In genomic region chr5:33297760-33298216, GRCh38 we compare ENCODE assay signal across 17 cellular contexts.
DNase-seq lines count a peak whose midpoint lies in the region; ATAC-seq and TF ChIP-seq lines count a peak whose summit lies in the region.
"Had no signal": no experiment of that assay in that cellular context is flagged by ENCODE, and none has a peak within 500 bp of the region (broad histone marks: within the 10 kb centered on the region; RNA-seq: fewer than 3 reads in every experiment).

No MANE protein-coding gene starts in this region.

- no CpG with 5 or more reads among the region's 23 CpGs for WGBS in mesendoderm (ENCODE audit: extremely low coverage, insufficient coverage, low lambda C conversion rate)

- H3K79me2 ChIP-seq in DND-41 (ENCODE audit: insufficient read depth, low read length) = no peaks in the 10 kb centered on the region
- no peaks in the 10 kb centered on the region for H3K79me2 ChIP-seq in mesendoderm (ENCODE audit: control insufficient read depth, insufficient read depth, low read length)

- H3K4me3 ChIP-seq in DND-41 (ENCODE audit: low read depth in 1 of 2, low read length in 2 of 2) (no peak overlapping the region), HEK293 (ENCODE audit: low read depth, low read length) (no peak overlapping the region), mesendoderm (ENCODE audit: low read length) (no peak overlapping the region)
- H3K4me3 ChIP-seq: cardiac muscle cell, uterus had no signal

- POLR2A ChIA-PET in HEK293 (lab: Yijun Ruan, JAX) = no interaction called here
- POLR2A ChIA-PET in WTC11 (lab: Charles Lee) = no interaction called here

- H3K4me1 Mint-ChIP-seq in WTC11 = peaks cover 16% of the 10 kb centered on the region
- H3K4me1 Mint-ChIP-seq: CD4-positive, CD25-positive, alpha-beta regulatory T cell had no signal

- no peaks in the 10 kb centered on the region for H3K36me3 Mint-ChIP-seq in WTC11
- H3K36me3 Mint-ChIP-seq: activated naive CD4-positive, alpha-beta T cell treated with anti-CD3 and anti-CD28 coated beads, Interleukin-2, amount 50 U/mL, for 24 hours; CD4-positive, CD25-positive, alpha-beta regulatory T cell had no signal

- H3K9me3 Mint-ChIP-seq in WTC11 = no peaks in the 10 kb centered on the region
- H3K9me3 Mint-ChIP-seq: activated naive CD4-positive, alpha-beta T cell treated with anti-CD3 and anti-CD28 coated beads, Interleukin-2, amount 50 U/mL, for 24 hours had no signal

- H4K20me1 ChIP-seq in DND-41 (ENCODE audit: insufficient read depth, low read length) = no peaks in the 10 kb centered on the region

- H3K9me3 ChIP-seq in DND-41 (ENCODE audit: insufficient read depth, low read length, severe bottlenecking) = no peaks in the 10 kb centered on the region
- no peaks in the 10 kb centered on the region for H3K9me3 ChIP-seq in HEK293 (ENCODE audit: control insufficient read depth, insufficient read depth, low read depth, low read length)
- H3K9me3 ChIP-seq: uterus had no signal

- no peak overlapping the region for H3K27ac Mint-ChIP-seq in WTC11
- H3K27ac Mint-ChIP-seq: activated naive CD4-positive, alpha-beta T cell treated with anti-CD3 and anti-CD28 coated beads, Interleukin-2, amount 50 U/mL, for 24 hours; CD4-positive, CD25-positive, alpha-beta regulatory T cell had no signal

- no peak overlapping the region for H3K18ac ChIP-seq in mesendoderm (ENCODE audit: low read length)

- TF ChIP-seq CTCF in DND-41 (IDR thresholded peaks at IDR 0.05; ENCODE audit: borderline replicate concordance, extremely low read depth, low read length, poor library complexity, severe bottlenecking) = peak; percentile 21
- TF ChIP-seq CTCF in HEK293 (tag by site-specific recombination; IDR thresholded peaks at IDR 0.05) = peak; percentile 17; the same call in 1 of the 2 replicates
- peak; percentile 32; the same call in 1 of the 2 replicates for TF ChIP-seq CTCF in WTC11 (IDR thresholded peaks at IDR 0.05)

- H3K27me3 ChIP-seq in DND-41 (ENCODE audit: insufficient read depth, low read length, poor library complexity) (no peaks in the 10 kb centered on the region), mesendoderm (ENCODE audit: insufficient read depth, low read length, poor library complexity) (no peaks in the 10 kb centered on the region)
- H3K27me3 ChIP-seq: cardiac muscle cell, uterus had no signal

- H3K27me3 Mint-ChIP-seq in WTC11 (ENCODE audit: low read depth) = peaks cover 12% of the 10 kb centered on the region
- H3K27me3 Mint-ChIP-seq: activated naive CD4-positive, alpha-beta T cell treated with anti-CD3 and anti-CD28 coated beads, Interleukin-2, amount 50 U/mL, for 24 hours; CD4-positive, CD25-positive, alpha-beta regulatory T cell had no signal

- no peak overlapping the region for H3K23ac ChIP-seq in mesendoderm (ENCODE audit: low read length)

- H3K4me2 ChIP-seq in DND-41 (ENCODE audit: insufficient read depth, low read length) (no peak overlapping the region), mesendoderm (ENCODE audit: low read length) (no peak overlapping the region)

- H3K4me1 ChIP-seq in DND-41 (ENCODE audit: insufficient read depth, low read length) (no peaks in the 10 kb centered on the region), HEK293 (ENCODE audit: control insufficient read depth, insufficient read depth, low read length) (peaks cover 6% of the 10 kb centered on the region), mesendoderm (ENCODE audit: control insufficient read depth, low read depth, low read length) (no peaks in the 10 kb centered on the region)

- no peak overlapping the region for H4K5ac ChIP-seq in mesendoderm (ENCODE audit: low read length)

- no peak overlapping the region for H2AFZ ChIP-seq in DND-41 (ENCODE audit: low read depth, low read length)

- H2AK5ac ChIP-seq in mesendoderm (ENCODE audit: low read length) = no peak overlapping the region

- CTCF ChIA-PET in HEK293 (lab: Yijun Ruan, JAX) (interaction anchor here (0.5 to 1.5 kb wide), 5 partner anchors 9 to 882 kb away, joined by 3 to 4 read pairs (median 3); no protein-coding TSS in a partner anchor), WTC11 (lab: Charles Lee) (interaction anchor here (0.6 to 1.0 kb wide), 5 partner anchors 9 to 108 kb away, joined by 3 to 4 read pairs (median 3); no protein-coding TSS in a partner anchor)

- DNase-seq in DND-41 (no peak), WTC11 (ENCODE audit: low spot score) (peak; percentile 20), mesendoderm (peak; percentile 24), NCI-H2107 (lab: John Stamatoyannopoulos, UW) (no peak)
- DNase-seq in activated T-cell treated with anti-CD3 and anti-CD28 coated beads, Interleukin-2, amount 50 U/mL, for 1 hour = no peak
- DNase-seq: CD4-positive, CD25-positive, alpha-beta regulatory T cell; Kasumi-1; NCI-H2171; OCI-M1; stimulated activated CD4-positive, alpha-beta T cell treated with anti-CD3 and anti-CD28 coated beads, Interleukin-1b, Interleukin-23, amount 100 ng/mL, for 48 hours; SW 1271; uterus; WERI-Rb-1 had no signal

- no peak overlapping the region for H2BK15ac ChIP-seq in mesendoderm (replicated peaks; ENCODE audit: low read depth)

- no peak overlapping the region for H2BK5ac ChIP-seq in mesendoderm (ENCODE audit: low read length)

- no peak overlapping the region for H3K27ac ChIP-seq in DND-41 (ENCODE audit: low read length)
- no peak overlapping the region for H3K27ac ChIP-seq in HEK293 (ENCODE audit: extremely low read depth, low read depth, low read length)
- peak overlapping the region; percentile 46 for H3K27ac ChIP-seq in mesendoderm (ENCODE audit: low read depth, low read length)
- H3K27ac ChIP-seq: cardiac muscle cell, uterus, WERI-Rb-1 had no signal

- H4K8ac ChIP-seq in mesendoderm (ENCODE audit: low read depth, low read length) = no peak overlapping the region

- ATAC-seq in DND-41 (ENCODE audit: insufficient read depth, low read depth) = no peak
- ATAC-seq in WTC11 = peak; percentile 32
- no peak for ATAC-seq in HG03342 (IDR thresholded peaks at IDR 0.05; ENCODE audit: unreplicated experiment)

- no peak overlapping the region for H3K4ac ChIP-seq in mesendoderm (ENCODE audit: low read depth, low read length)

- H3K79me1 ChIP-seq in mesendoderm (ENCODE audit: low read length) = no peaks in the 10 kb centered on the region

- H3K4me3 Mint-ChIP-seq in WTC11 = no peak overlapping the region
- H3K4me3 Mint-ChIP-seq: activated naive CD4-positive, alpha-beta T cell treated with anti-CD3 and anti-CD28 coated beads, Interleukin-2, amount 50 U/mL, for 24 hours; CD4-positive, CD25-positive, alpha-beta regulatory T cell had no signal

- no peak overlapping the region for H2BK120ac ChIP-seq in mesendoderm (ENCODE audit: low read depth, low read length)

- no peak overlapping the region for H3K9ac ChIP-seq in DND-41 (ENCODE audit: low read depth, low read length)
- no peak overlapping the region for H3K9ac ChIP-seq in mesendoderm (ENCODE audit: low read length)

- H3K56ac ChIP-seq in mesendoderm (ENCODE audit: low read length) = no peak overlapping the region

- H3K36me3 ChIP-seq in DND-41 (ENCODE audit: insufficient read depth, low read length) (no peaks in the 10 kb centered on the region), HEK293 (ENCODE audit: control insufficient read depth in 2 of 2, insufficient read depth in 1 of 2, low read length in 2 of 2) (no peaks in the 10 kb centered on the region), mesendoderm (ENCODE audit: control insufficient read depth, insufficient read depth, low read length) (no peaks in the 10 kb centered on the region)
- H3K36me3 ChIP-seq: cardiac muscle cell, uterus, WERI-Rb-1 had no signal

TF ChIP-seq in HEK293, 187 proteins besides CTCF, POLR2A, EP300 and RAD21 (continues in another document):
- TF ChIP-seq ZIC2 (tag by site-specific recombination; IDR thresholded peaks at IDR 0.05) (peak; percentile 19; the same call in 1 of the 2 replicates), YY2 (tag by site-specific recombination; IDR thresholded peaks at IDR 0.05) (no peak), ZNF544 (tag by site-specific recombination; IDR thresholded peaks at IDR 0.05) (no peak)

TF ChIP-seq in WTC11, 78 proteins besides CTCF, POLR2A, EP300 and RAD21:
- TF ChIP-seq ETV6 (CRISPR knock-in tag; IDR thresholded peaks at IDR 0.05) (0 out of 2 replicates have a peak, but pooled peaks have one; percentile 29), ZNF219 (CRISPR knock-in tag; IDR thresholded peaks at IDR 0.05; ENCODE audit: borderline replicate concordance) (0 out of 2 replicates have a peak, but pooled peaks have one; percentile 67), ZNF423 (CRISPR knock-in tag; IDR thresholded peaks at IDR 0.05) (peak; percentile 99), GRHL2 (CRISPR knock-in tag; IDR thresholded peaks at IDR 0.05; ENCODE audit: insufficient replicate concordance, severe bottlenecking) (no peak)
TF ChIP-seq in WTC11: peak in this region for 3.

Comparison
In these comparisons a context has a peak if more than half of its experiments do, and no peak if none do; other contexts are left out.
1. DNase-seq: peak in WTC11 (single experiment) and mesendoderm (single experiment); none in DND-41 (single experiment), NCI-H2107 (single experiment) and activated T-cell treated with anti-CD3 and anti-CD28 coated beads, Interleukin-2, amount 50 U/mL, for 1 hour (single experiment).
2. Peak in every context shown above with its lines, with median percentiles within 50 percentile points of each other: CTCF ChIP-seq.